ENCODE assay signal across 1 cellular context in the genomic region with DNA sequence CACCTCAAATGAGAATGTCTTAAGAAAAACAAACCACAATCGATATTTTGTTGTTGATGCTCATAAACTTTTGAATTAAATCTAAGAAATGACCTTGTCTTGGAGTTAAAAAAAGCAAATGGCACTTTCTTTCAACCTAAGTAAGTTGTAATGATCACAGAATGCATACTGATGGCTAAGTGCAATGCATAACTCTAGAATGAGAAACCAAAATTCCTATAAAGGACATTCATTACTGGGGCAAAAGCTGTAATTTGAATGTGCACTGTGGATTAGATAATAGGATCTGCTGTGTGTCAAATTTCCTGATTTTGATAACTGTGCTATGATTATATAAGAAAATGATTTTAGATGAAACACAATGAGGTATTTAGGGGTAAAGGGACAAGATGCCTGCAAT.
A peak's percentile ranks its signal among the peaks of the same experiment; 100 is the strongest.
TF ChIP-seq lines count a peak whose summit lies in the region.

No MANE protein-coding gene starts in this region.

TF ChIP-seq in HepG2, 621 proteins besides CTCF, POLR2A, EP300 and RAD21:
- TF ChIP-seq, protein P1, sequence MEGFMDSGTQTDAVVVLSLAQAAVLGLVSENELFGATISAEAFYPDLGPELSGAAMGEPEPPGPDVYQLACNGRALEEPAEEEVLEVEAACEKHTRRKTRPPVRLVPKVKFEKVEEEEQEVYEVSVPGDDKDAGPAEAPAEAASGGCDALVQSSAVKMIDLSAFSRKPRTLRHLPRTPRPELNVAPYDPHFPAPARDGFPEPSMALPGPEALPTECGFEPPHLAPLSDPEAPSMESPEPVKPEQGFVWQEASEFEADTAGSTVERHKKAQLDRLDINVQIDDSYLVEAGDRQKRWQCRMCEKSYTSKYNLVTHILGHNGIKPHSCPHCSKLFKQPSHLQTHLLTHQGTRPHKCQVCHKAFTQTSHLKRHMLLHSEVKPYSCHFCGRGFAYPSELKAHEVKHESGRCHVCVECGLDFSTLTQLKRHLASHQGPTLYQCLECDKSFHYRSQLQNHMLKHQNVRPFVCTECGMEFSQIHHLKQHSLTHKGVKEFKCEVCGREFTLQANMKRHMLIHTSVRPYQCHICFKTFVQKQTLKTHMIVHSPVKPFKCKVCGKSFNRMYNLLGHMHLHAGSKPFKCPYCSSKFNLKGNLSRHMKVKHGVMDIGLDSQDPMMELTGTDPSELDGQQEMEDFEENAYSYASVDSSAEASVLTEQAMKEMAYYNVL (CRISPR knock-in tag; IDR thresholded peaks at IDR 0.05; ENCODE audit: borderline replicate concordance): no peak
- TF ChIP-seq RARA (CRISPR knock-in tag; IDR thresholded peaks at IDR 0.05) (no peak), YEATS4 (CRISPR knock-in tag; IDR thresholded peaks at IDR 0.05; ENCODE audit: borderline replicate concordance) (0 out of 2 replicates have a peak, but pooled peaks have one; percentile 31)
